9 cellular contexts compared by ENCODE assay signal in genomic region chr2:84077504-84077903, GRCh38.
A peak's percentile ranks its signal among the peaks of the same experiment; 100 is the strongest.
DNase-seq lines count a peak whose midpoint lies in the region; ATAC-seq, FAIRE-seq and TF ChIP-seq lines count a peak whose summit lies in the region.
"Had no signal": no experiment of that assay in that cellular context is flagged by ENCODE, and none has a peak within 500 bp of the region (broad histone marks: within the 10 kb centered on the region; RNA-seq: fewer than 3 reads in every experiment).

No MANE protein-coding gene starts in this region.

- no peaks in the 10 kb centered on the region for H3K9me3 Mint-ChIP-seq in activated T-helper 17 cell treated with anti-CD3 and anti-CD28 coated beads, Interleukin-2, amount 50 U/mL, for 72 hours

- no peak overlapping the region for H3K27ac Mint-ChIP-seq in activated T-helper 17 cell treated with anti-CD3 and anti-CD28 coated beads, Interleukin-2, amount 50 U/mL, for 72 hours

- DNase-seq in AG09309 (ENCODE audit: low read depth) (no peak), GM18507 (ENCODE audit: extremely low spot score, insufficient read length, low read depth) (no peak), NCI-H2029 treated with DMSO at 0.1 percent for 48 hours (lab: John Stamatoyannopoulos, UW) (peak; percentile 28), mammary epithelial cell (peak; percentile 39), retinal pigment epithelial cell (ENCODE audit: low read depth) (no peak), kidney glomerular epithelial cell (lab: John Stamatoyannopoulos, UW) (no peak)
- no peak for DNase-seq in stimulated activated CD4-positive, alpha-beta T cell treated with anti-CD3 and anti-CD28 coated beads, Interleukin-1b, Interleukin-23, amount 100 ng/mL, for 48 hours

- H3K9me3 ChIP-seq in mammary epithelial cell (replicated peaks; ENCODE audit: insufficient read depth, low read length): no peaks in the 10 kb centered on the region

- H3K36me3 Mint-ChIP-seq in activated T-helper 17 cell treated with anti-CD3 and anti-CD28 coated beads, Interleukin-2, amount 50 U/mL, for 72 hours (ENCODE audit: low read depth): no peaks in the 10 kb centered on the region

- no peak overlapping the region for H3K9ac ChIP-seq in mammary epithelial cell (ENCODE audit: insufficient read depth, low read length)

- intact Hi-C loops in mammary epithelial cell (cut with micrococcal nuclease): loop anchor here (1.0 to 5.0 kb wide), 6 partner anchors 54 to 295 kb away; no protein-coding TSS in a partner anchor

- no peaks in the 10 kb centered on the region for H3K36me3 ChIP-seq in mammary epithelial cell (ENCODE audit: insufficient read depth, low read length)

- H3K4me2 ChIP-seq in mammary epithelial cell (ENCODE audit: insufficient read depth, low read depth, low read length): no peak overlapping the region

- H3K79me2 ChIP-seq in mammary epithelial cell (ENCODE audit: insufficient read depth, low read length): no peaks in the 10 kb centered on the region

- H3K4me3 Mint-ChIP-seq in activated T-helper 17 cell treated with anti-CD3 and anti-CD28 coated beads, Interleukin-2, amount 50 U/mL, for 72 hours: no peak overlapping the region

- H3K4me1 Mint-ChIP-seq in activated T-helper 17 cell treated with anti-CD3 and anti-CD28 coated beads, Interleukin-2, amount 50 U/mL, for 72 hours: no peaks in the 10 kb centered on the region

- in situ Hi-C loops in mammary epithelial cell (cut with MboI; ENCODE audit: low sequenced_read_pairs in 2 of 2): loop anchor here (5.0 to 10.0 kb wide), 2 partner anchors 53 to 55 kb away; no protein-coding TSS in a partner anchor

- BruUV-seq in mammary epithelial cell (replicated peaks; lab: Mats Ljungman, UMichigan): no TSS peak

- H3K27me3 ChIP-seq in mammary epithelial cell (ENCODE audit: insufficient read depth, low read length): no peaks in the 10 kb centered on the region

- CTCF ChIA-PET in mammary epithelial cell (lab: Charles Lee; ENCODE audit: low non-redundant PET): no interaction called here

- dilution Hi-C loops in mammary epithelial cell (cut with HindIII; ENCODE audit: low sequenced_read_pairs): no loop called here

- no peaks in the 10 kb centered on the region for H3K27me3 Mint-ChIP-seq in activated T-helper 17 cell treated with anti-CD3 and anti-CD28 coated beads, Interleukin-2, amount 50 U/mL, for 72 hours

- FAIRE-seq in GM18507 (lab: Jason Lieb, UNC): peak; percentile 5
- FAIRE-seq: colon had no signal

- no peak overlapping the region for H3K4me3 ChIP-seq in AG09309 (ENCODE audit: control insufficient read depth, low read depth, low read length)
- H3K4me3 ChIP-seq in mammary epithelial cell (replicated peaks in 1 of 3; ENCODE audit: insufficient read depth in 1 of 3, low read depth in 2 of 3, low read length in 3 of 3): no peak overlapping the region
- no peak overlapping the region for H3K4me3 ChIP-seq in retinal pigment epithelial cell (ENCODE audit: low read length)

- no peaks in the 10 kb centered on the region for H4K20me1 ChIP-seq in mammary epithelial cell (ENCODE audit: insufficient read depth, low read length)

- no peaks in the 10 kb centered on the region for H3K4me1 ChIP-seq in mammary epithelial cell (ENCODE audit: insufficient read depth, low read length)

- ATAC-seq in activated T-helper 17 cell treated with anti-CD3 and anti-CD28 coated beads, Interleukin-2, amount 50 U/mL, for 72 hours (replicated peaks): no peak

- TF ChIP-seq CTCF in AG09309 (IDR thresholded peaks at IDR 0.05; ENCODE audit: control insufficient read depth, insufficient read depth, low read depth, low read length, missing control alignments) (peak; percentile 9), mammary epithelial cell (conservative IDR thresholded peaks at IDR 0.05 in 1 of 2, IDR thresholded peaks at IDR 0.05 in 1 of 2; ENCODE audit: extremely low read depth in 1 of 2, insufficient read depth in 1 of 2, low read depth in 1 of 2, low read length in 2 of 2) (peak; percentile 47 to 65), retinal pigment epithelial cell (conservative IDR thresholded peaks at IDR 0.05; ENCODE audit: low read depth, low read length) (peak; percentile 59)

- no peak overlapping the region for H2AFZ ChIP-seq in mammary epithelial cell (ENCODE audit: low read depth, low read length)

- 59% methylated on average over 2 of the region's 2 CpGs for WGBS in mammary epithelial cell (ENCODE audit: low coverage, missing lambda C conversion rate)

- no peak overlapping the region for H3K27ac ChIP-seq in mammary epithelial cell (ENCODE audit: insufficient read depth, low read depth, low read length)

Comparison
In these comparisons a context has a peak if more than half of its experiments do, and no peak if none do; other contexts are left out.
1. DNase-seq: peak in NCI-H2029 treated with DMSO at 0.1 percent for 48 hours (single experiment) and mammary epithelial cell (single experiment); none in AG09309 (single experiment), GM18507 (single experiment), retinal pigment epithelial cell (single experiment), stimulated activated CD4-positive, alpha-beta T cell treated with anti-CD3 and anti-CD28 coated beads, Interleukin-1b, Interleukin-23, amount 100 ng/mL, for 48 hours (single experiment) and kidney glomerular epithelial cell (single experiment).
2. CTCF ChIP-seq: peak in every context shown above with its lines; median percentile 59 in retinal pigment epithelial cell; 56 in mammary epithelial cell; 9 in AG09309.